In genomic region chr15:65333863-65334262, GRCh38 we compare ENCODE assay signal across 3 cellular contexts.
TF ChIP-seq lines count a peak whose summit lies in the region.

No MANE protein-coding gene starts in this region.

TF ChIP-seq in SK-N-SH, 30 proteins besides CTCF, POLR2A, EP300 and RAD21:
- TF ChIP-seq SMC3 (IDR thresholded peaks at IDR 0.05; ENCODE audit: low read depth, low read length) (no peak), ZBTB33 (IDR thresholded peaks at IDR 0.05; ENCODE audit: borderline replicate concordance, low read depth) (no peak), GABPA (IDR thresholded peaks at IDR 0.05; ENCODE audit: low read depth) (no peak), MEF2A (IDR thresholded peaks at IDR 0.05; ENCODE audit: borderline replicate concordance, low read depth) (no peak), NFIC (IDR thresholded peaks at IDR 0.05; ENCODE audit: borderline replicate concordance) (no peak), TAF1 (IDR thresholded peaks at IDR 0.05; ENCODE audit: borderline replicate concordance, low read depth, low read length) (no peak), YY1 (IDR thresholded peaks at IDR 0.05; ENCODE audit: low read depth) (no peak), NRF1 (IDR thresholded peaks at IDR 0.05; ENCODE audit: low read depth, low read length) (no peak)
- TF ChIP-seq, protein P1, sequence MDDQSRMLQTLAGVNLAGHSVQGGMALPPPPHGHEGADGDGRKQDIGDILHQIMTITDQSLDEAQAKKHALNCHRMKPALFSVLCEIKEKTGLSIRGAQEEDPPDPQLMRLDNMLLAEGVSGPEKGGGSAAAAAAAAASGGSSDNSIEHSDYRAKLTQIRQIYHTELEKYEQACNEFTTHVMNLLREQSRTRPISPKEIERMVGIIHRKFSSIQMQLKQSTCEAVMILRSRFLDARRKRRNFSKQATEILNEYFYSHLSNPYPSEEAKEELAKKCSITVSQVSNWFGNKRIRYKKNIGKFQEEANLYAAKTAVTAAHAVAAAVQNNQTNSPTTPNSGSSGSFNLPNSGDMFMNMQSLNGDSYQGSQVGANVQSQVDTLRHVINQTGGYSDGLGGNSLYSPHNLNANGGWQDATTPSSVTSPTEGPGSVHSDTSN (IDR thresholded peaks at IDR 0.05): no peak
- TF ChIP-seq, protein P2, sequence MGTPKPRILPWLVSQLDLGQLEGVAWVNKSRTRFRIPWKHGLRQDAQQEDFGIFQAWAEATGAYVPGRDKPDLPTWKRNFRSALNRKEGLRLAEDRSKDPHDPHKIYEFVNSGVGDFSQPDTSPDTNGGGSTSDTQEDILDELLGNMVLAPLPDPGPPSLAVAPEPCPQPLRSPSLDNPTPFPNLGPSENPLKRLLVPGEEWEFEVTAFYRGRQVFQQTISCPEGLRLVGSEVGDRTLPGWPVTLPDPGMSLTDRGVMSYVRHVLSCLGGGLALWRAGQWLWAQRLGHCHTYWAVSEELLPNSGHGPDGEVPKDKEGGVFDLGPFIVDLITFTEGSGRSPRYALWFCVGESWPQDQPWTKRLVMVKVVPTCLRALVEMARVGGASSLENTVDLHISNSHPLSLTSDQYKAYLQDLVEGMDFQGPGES (IDR thresholded peaks at IDR 0.05; ENCODE audit: low read depth, low read length): no peak

TF ChIP-seq in SK-N-SH treated with all-trans-retinoic acid at 6 μM for 48 hours, 23 proteins besides CTCF, POLR2A, EP300 and RAD21:
- TF ChIP-seq, protein P3, sequence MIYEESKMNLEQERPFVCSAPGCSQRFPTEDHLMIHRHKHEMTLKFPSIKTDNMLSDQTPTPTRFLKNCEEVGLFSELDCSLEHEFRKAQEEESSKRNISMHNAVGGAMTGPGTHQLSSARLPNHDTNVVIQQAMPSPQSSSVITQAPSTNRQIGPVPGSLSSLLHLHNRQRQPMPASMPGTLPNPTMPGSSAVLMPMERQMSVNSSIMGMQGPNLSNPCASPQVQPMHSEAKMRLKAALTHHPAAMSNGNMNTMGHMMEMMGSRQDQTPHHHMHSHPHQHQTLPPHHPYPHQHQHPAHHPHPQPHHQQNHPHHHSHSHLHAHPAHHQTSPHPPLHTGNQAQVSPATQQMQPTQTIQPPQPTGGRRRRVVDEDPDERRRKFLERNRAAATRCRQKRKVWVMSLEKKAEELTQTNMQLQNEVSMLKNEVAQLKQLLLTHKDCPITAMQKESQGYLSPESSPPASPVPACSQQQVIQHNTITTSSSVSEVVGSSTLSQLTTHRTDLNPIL (CRISPR knock-in tag; IDR thresholded peaks at IDR 0.05; ENCODE audit: low read depth): no peak
- TF ChIP-seq ZFP3 (CRISPR knock-in tag; IDR thresholded peaks at IDR 0.05): no peak
- TF ChIP-seq TSHZ2 (CRISPR knock-in tag; IDR thresholded peaks at IDR 0.05): no peak
- no peak for TF ChIP-seq PPARA (CRISPR knock-in tag; IDR thresholded peaks at IDR 0.05; ENCODE audit: borderline replicate concordance)
- no peak for TF ChIP-seq CSDC2 (CRISPR knock-in tag; IDR thresholded peaks at IDR 0.05)
- TF ChIP-seq ISL1 (CRISPR knock-in tag; IDR thresholded peaks at IDR 0.05): no peak
- TF ChIP-seq TCF4 (CRISPR knock-in tag; IDR thresholded peaks at IDR 0.05; ENCODE audit: borderline replicate concordance): no peak
- TF ChIP-seq TOX (CRISPR knock-in tag; IDR thresholded peaks at IDR 0.05; ENCODE audit: borderline replicate concordance): no peak
- no peak for TF ChIP-seq OSR1 (CRISPR knock-in tag; IDR thresholded peaks at IDR 0.05)
- no peak for TF ChIP-seq ARNTL (CRISPR knock-in tag; IDR thresholded peaks at IDR 0.05; ENCODE audit: borderline replicate concordance, low read depth)
- no peak for TF ChIP-seq PATZ1 (CRISPR knock-in tag; IDR thresholded peaks at IDR 0.05; ENCODE audit: borderline replicate concordance)
- no peak for TF ChIP-seq ZC3H10 (CRISPR knock-in tag; IDR thresholded peaks at IDR 0.05)
- TF ChIP-seq ZNF70 (CRISPR knock-in tag; IDR thresholded peaks at IDR 0.05): no peak

TF ChIP-seq in WTC11, 78 proteins besides CTCF, POLR2A, EP300 and RAD21:
- TF ChIP-seq RORB (CRISPR knock-in tag; IDR thresholded peaks at IDR 0.05): no peak
- no peak for TF ChIP-seq ZNF232 (CRISPR knock-in tag; IDR thresholded peaks at IDR 0.05)
- no peak for TF ChIP-seq MAX (CRISPR knock-in tag; IDR thresholded peaks at IDR 0.05)
- no peak for TF ChIP-seq ZBTB43 (CRISPR knock-in tag; IDR thresholded peaks at IDR 0.05)
- no peak for TF ChIP-seq SMAD3 (CRISPR knock-in tag; IDR thresholded peaks at IDR 0.05; ENCODE audit: borderline replicate concordance)
- TF ChIP-seq SP1 (CRISPR knock-in tag; conservative IDR thresholded peaks at IDR 0.05): no peak
- TF ChIP-seq SOX15 (CRISPR knock-in tag; IDR thresholded peaks at IDR 0.05): no peak
